In genomic region chr6:49551866-49552129, GRCh38 we compare ENCODE assay signal across 9 cellular contexts. TPM values are rescaled to one million over a fixed set of nuclear protein-coding genes. Genes with fewer than 3 reads are reported as not detected.
DNase-seq lines count a peak whose midpoint lies in the region; ATAC-seq, FAIRE-seq and TF ChIP-seq lines count a peak whose summit lies in the region.
"Had no signal": no experiment of that assay in that cellular context is flagged by ENCODE, and none has a peak within 500 bp of the region (broad histone marks: within the 10 kb centered on the region; RNA-seq: fewer than 3 reads in every experiment).

No MANE protein-coding gene starts in this region.

- H3K4me3 ChIP-seq in GM12878: peak overlapping the region; percentile 57

- no peaks in the 10 kb centered on the region for H3K79me2 ChIP-seq in GM12878 (ENCODE audit: control insufficient read depth, insufficient read depth, low read length)

- intact Hi-C loops in GM12878 (cut with micrococcal nuclease; ENCODE audit: unreplicated experiment): no loop called here

- no peak for TF ChIP-seq EP300 in GM12878 (IDR thresholded peaks at IDR 0.05; ENCODE audit: borderline replicate concordance in 1 of 2, control insufficient read depth in 1 of 2, low read depth in 2 of 2, low read length in 2 of 2)

- DNase-seq in activated CD8-positive, alpha-beta memory T cell treated with anti-CD3 and anti-CD28 coated beads, Interleukin-2, amount 10 ng/mL, durations not matched to agents 7 days and 5 days: no peak
- DNase-seq in activated CD8-positive, alpha-beta memory T cell treated with anti-CD3 and anti-CD28 coated beads, Interleukin-2, amount 50 U/mL, for 48 hours: no peak
- DNase-seq in GM12878 (ENCODE audit: low read depth, low spot score) (no peak), nephron progenitor cell (no peak), globus pallidus (ENCODE audit: low spot score) (no peak)
- DNase-seq in activated CD4-positive, alpha-beta T cell treated with anti-CD3 and anti-CD28 coated beads, Interleukin-2, amount 50 U/mL, for 4 hours: no peak

- no peaks in the 10 kb centered on the region for H3K36me3 ChIP-seq in GM12878 (ENCODE audit: control insufficient read depth in 2 of 2, insufficient read depth in 2 of 2, low read length in 1 of 2)

- no TSS peak for BruUV-seq in GM12878 (replicated peaks; lab: Mats Ljungman, UMichigan)

- H3K27me3 ChIP-seq in GM12878 (replicated peaks in 1 of 2; ENCODE audit: control insufficient read depth in 2 of 2, insufficient read depth in 2 of 2, low read length in 1 of 2): no peaks in the 10 kb centered on the region; a peak in 1 of 4 replicates

- H3K27ac Mint-ChIP-seq in activated CD8-positive, alpha-beta memory T cell treated with anti-CD3 and anti-CD28 coated beads, Interleukin-2, amount 10 ng/mL, durations not matched to agents 7 days and 5 days: no peak overlapping the region
- H3K27ac Mint-ChIP-seq in nephron progenitor cell: no peak overlapping the region

- H3K4me1 Mint-ChIP-seq in activated CD8-positive, alpha-beta memory T cell treated with anti-CD3 and anti-CD28 coated beads, Interleukin-2, amount 10 ng/mL, durations not matched to agents 7 days and 5 days: peaks cover 18% of the 10 kb centered on the region
- H3K4me1 Mint-ChIP-seq in nephron progenitor cell: peaks cover 24% of the 10 kb centered on the region

- POLR2A ChIA-PET in GM12878 (lab: Charles Lee): no interaction called here

- ATAC-seq in activated CD8-positive, alpha-beta memory T cell treated with anti-CD3 and anti-CD28 coated beads, Interleukin-2, amount 10 ng/mL, durations not matched to agents 7 days and 5 days: no peak
- ATAC-seq in HG02943 (IDR thresholded peaks at IDR 0.05; ENCODE audit: low read depth, unreplicated experiment): peak; percentile 29
- ATAC-seq in GM12878: peak; percentile 40
- no peak for ATAC-seq in activated CD4-positive, CD25-positive, alpha-beta regulatory T cell treated with anti-CD3 and anti-CD28 coated beads, Interleukin-2, amount 50 U/mL, for 24 hours

- H3K4me1 ChIP-seq in GM12878 (ENCODE audit: control insufficient read depth, insufficient read depth, low read length): no peaks in the 10 kb centered on the region; the same call in none of the 2 replicates

- TF ChIP-seq RAD21 in GM12878 (IDR thresholded peaks at IDR 0.05; ENCODE audit: insufficient read depth, low read depth, low read length): no peak

- no peaks in the 10 kb centered on the region for H3K9me3 Mint-ChIP-seq in activated CD8-positive, alpha-beta memory T cell treated with anti-CD3 and anti-CD28 coated beads, Interleukin-2, amount 10 ng/mL, durations not matched to agents 7 days and 5 days (ENCODE audit: low read depth)
- no peaks in the 10 kb centered on the region for H3K9me3 Mint-ChIP-seq in nephron progenitor cell

- in situ Hi-C loops in GM12878 (cut with MboI): no loop called here

- FAIRE-seq in GM12878 (lab: Jason Lieb, UNC): no peak

- no peak overlapping the region for H3K27ac ChIP-seq in GM12878 (ENCODE audit: control insufficient read depth, insufficient read depth)
- H3K27ac ChIP-seq: C4-2B had no signal

- TF ChIP-seq CTCF in GM12878 (IDR thresholded peaks at IDR 0.05 in 2 of 3, conservative IDR thresholded peaks at IDR 0.05 in 1 of 3; ENCODE audit: control insufficient read depth in 2 of 3, extremely low read depth in 1 of 3, insufficient read depth in 1 of 3, low read depth in 3 of 3, low read length in 3 of 3) (no peak), nephron progenitor cell (IDR thresholded peaks at IDR 0.05) (no peak)

- no peaks in the 10 kb centered on the region for H3K36me3 Mint-ChIP-seq in activated CD8-positive, alpha-beta memory T cell treated with anti-CD3 and anti-CD28 coated beads, Interleukin-2, amount 10 ng/mL, durations not matched to agents 7 days and 5 days
- H3K36me3 Mint-ChIP-seq in nephron progenitor cell (ENCODE audit: low read depth): no peaks in the 10 kb centered on the region

- peak overlapping the region; percentile 82; the same call in 1 of the 2 replicates for H3K4me2 ChIP-seq in GM12878 (ENCODE audit: control insufficient read depth, insufficient read depth)

- 4% methylated on average over 2 of the region's 2 CpGs for WGBS in GM12878 (ENCODE audit: insufficient coverage, insufficient replicate concordance, low lambda C conversion rate, missing lambda C conversion rate)

- no peak overlapping the region for H3K9ac ChIP-seq in GM12878 (ENCODE audit: control insufficient read depth, insufficient read depth, low read length)

- CTCF ChIA-PET in activated CD8-positive, alpha-beta memory T cell treated with anti-CD3 and anti-CD28 coated beads, Interleukin-2, amount 10 ng/mL, durations not matched to agents 7 days and 5 days (lab: Charles Lee): no interaction called here
- CTCF ChIA-PET in GM12878 (lab: Yijun Ruan, JAX): interaction anchor here (1.5 kb wide), 1 partner anchor 21 kb away, joined by 3 read pairs; no protein-coding TSS in a partner anchor

- SMC1A ChIA-PET in GM12878 (lab: Charles Lee; ENCODE audit: uncharacterized antibody, unreplicated experiment): interaction anchor here (0.9 to 2.4 kb wide), 3 partner anchors 10 to 16 kb away, joined by 3 to 8 read pairs (median 3); no protein-coding TSS in a partner anchor

- H2AFZ ChIP-seq in GM12878 (ENCODE audit: control insufficient read depth, low read depth, low read length): peak overlapping the region; percentile 69

- H3K27me3 Mint-ChIP-seq in activated CD8-positive, alpha-beta memory T cell treated with anti-CD3 and anti-CD28 coated beads, Interleukin-2, amount 10 ng/mL, durations not matched to agents 7 days and 5 days: peaks cover 50% of the 10 kb centered on the region
- H3K27me3 Mint-ChIP-seq in nephron progenitor cell (ENCODE audit: low read depth, poor library complexity): peaks cover 50% of the 10 kb centered on the region

- RAD21 ChIA-PET in GM12878 (lab: Charles Lee; ENCODE audit: unreplicated experiment): interaction anchor here (1.6 kb wide), 1 partner anchor 11 kb away, joined by 3 read pairs; no protein-coding TSS in a partner anchor

- no peaks in the 10 kb centered on the region for H4K20me1 ChIP-seq in GM12878 (ENCODE audit: control insufficient read depth, insufficient read depth)

- no peaks in the 10 kb centered on the region for H3K9me3 ChIP-seq in GM12878 (replicated peaks; ENCODE audit: control insufficient read depth, insufficient read depth, low read length)

- H3K4me3 Mint-ChIP-seq in activated CD8-positive, alpha-beta memory T cell treated with anti-CD3 and anti-CD28 coated beads, Interleukin-2, amount 10 ng/mL, durations not matched to agents 7 days and 5 days: peak overlapping the region; percentile 66
- H3K4me3 Mint-ChIP-seq in nephron progenitor cell: peak overlapping the region; percentile 77

- no peak for TF ChIP-seq POLR2A in GM12878 (IDR thresholded peaks at IDR 0.05; ENCODE audit: low read depth, low read length)

RNA-seq across cellular contexts. Expression of gene C6orf141, which starts 1.3 kb away (rescaled TPM):
- not detected for total RNA-seq in activated CD8-positive, alpha-beta memory T cell treated with anti-CD3 and anti-CD28 coated beads, Interleukin-2, amount 10 ng/mL, durations not matched to agents 7 days and 5 days
- total RNA-seq in GM12878 (2013; cell fraction: nucleolus; rRNA removed): not detected in 2 replicates
- not detected in 2 replicates for total RNA-seq in GM12878 (2014; rRNA removed)
- total RNA-seq in GM12878 (2014; rRNA removed; fragmentation: Illumina TruSeq; extraction: Trizol): not detected in 2 replicates
- total RNA-seq in GM12878 (2021): not detected in 2 replicates
- not detected for polyA plus RNA-seq in GM12878 (2011; ENCODE audit: low read depth)
- 0.05 TPM in 1 of 2 replicates, not detected in the other for polyA plus RNA-seq in GM12878 (2011; rRNA removed)
- polyA plus RNA-seq in GM12878 (2011; cell fraction: cytosol; rRNA removed): 0.07 TPM in 1 of 2 replicates, not detected in the other
- polyA plus RNA-seq in GM12878 (2011; cell fraction: nucleus; rRNA removed): 0.07 TPM in 1 of 2 replicates, not detected in the other
- not detected in 2 replicates for polyA plus RNA-seq in GM12878 (2012)
- polyA plus RNA-seq in GM12878 (2014; fragmentation: Illumina TruSeq; extraction: Trizol): not detected in 2 replicates
- polyA plus RNA-seq in GM12878 (2014; fragmentation: Nextera tagmentation; extraction: Ambion mirVana): not detected
- 0.19 TPM in 1 of 2 replicates, not detected in the other for polyA plus RNA-seq in GM12878 (2014; rRNA removed)
- not detected for polyA plus RNA-seq in GM12878 (2016; fragmentation: Nextera tagmentation; extraction: Ambion mirVana)
- not detected in 2 replicates for polyA minus RNA-seq in GM12878 (2011; rRNA and poly(A)+ RNA removed)
- not detected in 2 replicates for polyA minus RNA-seq in GM12878 (2011; cell fraction: cytosol; rRNA and poly(A)+ RNA removed)
- polyA minus RNA-seq in GM12878 (2011; cell fraction: nucleus; rRNA and poly(A)+ RNA removed): not detected in 2 replicates

RNA-seq across cellular contexts. Expression of gene GLYATL3, which starts 52.1 kb away (rescaled TPM):
- not detected for total RNA-seq in activated CD8-positive, alpha-beta memory T cell treated with anti-CD3 and anti-CD28 coated beads, Interleukin-2, amount 10 ng/mL, durations not matched to agents 7 days and 5 days
- total RNA-seq in GM12878 (2013; cell fraction: nucleolus; rRNA removed): not detected in 2 replicates
- total RNA-seq in GM12878 (2014; rRNA removed) (not detected in 2 replicates), GM12878 (2014; rRNA removed; fragmentation: Illumina TruSeq; extraction: Trizol) (not detected in 2 replicates), GM12878 (2021) (not detected in 2 replicates)
- polyA plus RNA-seq in GM12878 (2011; ENCODE audit: low read depth): not detected
- polyA plus RNA-seq in GM12878 (2011; rRNA removed) (not detected in 2 replicates), GM12878 (2014; fragmentation: Illumina TruSeq; extraction: Trizol) (not detected in 2 replicates), GM12878 (2014; fragmentation: Nextera tagmentation; extraction: Ambion mirVana) (not detected), GM12878 (2014; rRNA removed) (not detected in 2 replicates), GM12878 (2016; fragmentation: Nextera tagmentation; extraction: Ambion mirVana) (not detected)
- not detected in 2 replicates for polyA plus RNA-seq in GM12878 (2011; cell fraction: cytosol; rRNA removed)
- not detected in 2 replicates for polyA plus RNA-seq in GM12878 (2011; cell fraction: nucleus; rRNA removed)
- polyA plus RNA-seq in GM12878 (2012): not detected in 2 replicates
- polyA minus RNA-seq in GM12878 (2011; rRNA and poly(A)+ RNA removed): not detected in 2 replicates
- polyA minus RNA-seq in GM12878 (2011; cell fraction: cytosol; rRNA and poly(A)+ RNA removed): not detected in 2 replicates
- polyA minus RNA-seq in GM12878 (2011; cell fraction: nucleus; rRNA and poly(A)+ RNA removed): not detected in 2 replicates

Comparison
In these comparisons a context has a peak if more than half of its experiments do, and no peak if none do; other contexts are left out.
1. ATAC-seq: peak in HG02943 (single experiment) and GM12878 (single experiment); none in activated CD8-positive, alpha-beta memory T cell treated with anti-CD3 and anti-CD28 coated beads, Interleukin-2, amount 10 ng/mL, durations not matched to agents 7 days and 5 days (single experiment) and activated CD4-positive, CD25-positive, alpha-beta regulatory T cell treated with anti-CD3 and anti-CD28 coated beads, Interleukin-2, amount 50 U/mL, for 24 hours (0 of 2).